19 cellular contexts compared by ENCODE assay signal in the genomic region with DNA sequence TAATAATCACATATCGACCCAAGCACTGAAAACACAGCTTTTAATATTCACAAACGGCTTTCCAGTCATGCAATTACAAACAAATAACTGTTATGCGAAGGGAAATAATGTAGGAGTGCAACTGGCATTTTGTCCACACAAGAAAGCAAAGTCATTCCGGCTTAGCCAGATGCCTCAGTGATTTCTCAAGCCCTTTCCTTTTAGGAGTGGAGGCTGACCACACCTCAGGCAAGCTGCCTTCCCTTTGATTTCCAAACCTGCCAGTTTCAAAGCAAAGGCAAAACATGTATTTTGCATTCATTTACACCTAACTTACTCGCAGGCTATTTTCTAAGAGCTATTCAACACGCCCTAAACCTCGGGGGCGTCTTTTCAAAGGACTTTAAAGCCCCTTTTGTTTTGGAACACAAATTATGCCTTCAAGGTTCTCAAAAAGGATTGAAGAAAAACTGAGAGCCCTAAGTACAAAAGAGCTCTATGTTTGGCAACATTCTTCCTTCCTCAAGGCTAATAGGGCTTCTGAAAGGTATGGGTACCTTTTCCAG.
"Had no signal": no experiment of that assay in that cellular context is flagged by ENCODE, and none has a peak within 500 bp of the region (broad histone marks: within the 10 kb centered on the region; RNA-seq: fewer than 3 reads in every experiment).

No MANE protein-coding gene starts in this region.

- H3K9me3 ChIP-seq: mucosa of descending colon, right atrium auricular region, transverse colon had no signal

- H3K36me3 Mint-ChIP-seq: activated CD8-positive, alpha-beta memory T cell treated with anti-CD3 and anti-CD28 coated beads, Interleukin-2, amount 10 ng/mL, durations not matched to agents 7 days and 5 days; activated naive CD8-positive, alpha-beta T cell treated with anti-CD3 and anti-CD28 coated beads for 36 hours; naive thymus-derived CD8-positive, alpha-beta T cell; stimulated activated memory B cell treated with anti-CD40 and anti-IgM and Interleukin-4, amounts not matched to agents 10 μg/mL and 1 μg/mL and 100 μg/mL, for 72 hours had no signal

- H3K27ac Mint-ChIP-seq: activated CD8-positive, alpha-beta memory T cell treated with anti-CD3 and anti-CD28 coated beads, Interleukin-2, amount 10 ng/mL, durations not matched to agents 7 days and 5 days; activated naive CD8-positive, alpha-beta T cell treated with anti-CD3 and anti-CD28 coated beads for 36 hours; activated T-cell treated with anti-CD3 and anti-CD28 coated beads, Interleukin-2, amount 50 U/mL, for 24 hours; naive thymus-derived CD8-positive, alpha-beta T cell; stimulated activated memory B cell treated with anti-CD40 and anti-IgM and Interleukin-4, amounts not matched to agents 10 μg/mL and 1 μg/mL and 100 μg/mL, for 72 hours; T-helper 2 cell treated with Interferon-gamma antibody and Interleukin-4, amounts not matched to agents 5 μg/mL and 100 μg/mL, for 36 hours had no signal

- ATAC-seq: activated CD8-positive, alpha-beta memory T cell treated with anti-CD3 and anti-CD28 coated beads, Interleukin-2, amount 10 ng/mL, durations not matched to agents 7 days and 5 days; left cardiac atrium; mucosa of descending colon; naive thymus-derived CD8-positive, alpha-beta T cell; stimulated activated memory B cell treated with anti-CD40 and anti-IgM and Interleukin-4, amounts not matched to agents 10 μg/mL and 1 μg/mL and 100 μg/mL, for 72 hours had no signal

- H3K79me2 ChIP-seq: hepatocyte had no signal

- H3K4me1 Mint-ChIP-seq: activated CD8-positive, alpha-beta memory T cell treated with anti-CD3 and anti-CD28 coated beads, Interleukin-2, amount 10 ng/mL, durations not matched to agents 7 days and 5 days; activated naive CD8-positive, alpha-beta T cell treated with anti-CD3 and anti-CD28 coated beads for 36 hours; stimulated activated memory B cell treated with anti-CD40 and anti-IgM and Interleukin-4, amounts not matched to agents 10 μg/mL and 1 μg/mL and 100 μg/mL, for 72 hours had no signal

- H3K4me3 ChIP-seq: hepatocyte, lung, mucosa of descending colon, right atrium auricular region, transverse colon had no signal

- H3K9me3 Mint-ChIP-seq: activated naive CD8-positive, alpha-beta T cell treated with anti-CD3 and anti-CD28 coated beads for 36 hours; activated T-cell treated with anti-CD3 and anti-CD28 coated beads, Interleukin-2, amount 50 U/mL, for 24 hours; stimulated activated memory B cell treated with anti-CD40 and anti-IgM and Interleukin-4, amounts not matched to agents 10 μg/mL and 1 μg/mL and 100 μg/mL, for 72 hours; T-helper 2 cell treated with Interferon-gamma antibody and Interleukin-4, amounts not matched to agents 5 μg/mL and 100 μg/mL, for 36 hours had no signal

- H3K4me1 ChIP-seq: right atrium auricular region had no signal

- H3K4me2 ChIP-seq: hepatocyte had no signal

- DNase-seq: activated CD4-positive, alpha-beta T cell treated with anti-CD3 and anti-CD28 coated beads, Interleukin-2, amount 50 U/mL, for 48 hours; activated CD4-positive, CD25-positive, alpha-beta regulatory T cell treated with anti-CD3 and anti-CD28 coated beads, Interleukin-2, amount 50 U/mL, for 72 hours; activated CD8-positive, alpha-beta memory T cell treated with anti-CD3 and anti-CD28 coated beads, Interleukin-2, amount 10 ng/mL, durations not matched to agents 7 days and 5 days; activated effector memory CD4-positive, alpha-beta T cell treated with anti-CD3 and anti-CD28 coated beads, Interleukin-2, amount 50 U/mL, for 16 hours; activated naive CD8-positive, alpha-beta T cell treated with anti-CD3 and anti-CD28 coated beads for 36 hours; activated T-cell treated with anti-CD3 and anti-CD28 coated beads, Interleukin-2, amount 50 U/mL, for 24 hours; anterior cingulate cortex; left cardiac atrium; mucosa of descending colon; naive thymus-derived CD8-positive, alpha-beta T cell; nucleus accumbens; small intestine; SW 1271; transverse colon had no signal

- H3K4me3 Mint-ChIP-seq: activated CD8-positive, alpha-beta memory T cell treated with anti-CD3 and anti-CD28 coated beads, Interleukin-2, amount 10 ng/mL, durations not matched to agents 7 days and 5 days; activated naive CD8-positive, alpha-beta T cell treated with anti-CD3 and anti-CD28 coated beads for 36 hours; activated T-cell treated with anti-CD3 and anti-CD28 coated beads, Interleukin-2, amount 50 U/mL, for 24 hours; naive thymus-derived CD8-positive, alpha-beta T cell; stimulated activated memory B cell treated with anti-CD40 and anti-IgM and Interleukin-4, amounts not matched to agents 10 μg/mL and 1 μg/mL and 100 μg/mL, for 72 hours; T-helper 2 cell treated with Interferon-gamma antibody and Interleukin-4, amounts not matched to agents 5 μg/mL and 100 μg/mL, for 36 hours had no signal

- H3K36me3 ChIP-seq: right atrium auricular region, transverse colon had no signal

- H3K27me3 ChIP-seq: hepatocyte, right atrium auricular region, transverse colon had no signal

- H3K27ac ChIP-seq: hepatocyte, right atrium auricular region, transverse colon had no signal
